1 cellular context compared by ENCODE assay signal in the genomic region with DNA sequence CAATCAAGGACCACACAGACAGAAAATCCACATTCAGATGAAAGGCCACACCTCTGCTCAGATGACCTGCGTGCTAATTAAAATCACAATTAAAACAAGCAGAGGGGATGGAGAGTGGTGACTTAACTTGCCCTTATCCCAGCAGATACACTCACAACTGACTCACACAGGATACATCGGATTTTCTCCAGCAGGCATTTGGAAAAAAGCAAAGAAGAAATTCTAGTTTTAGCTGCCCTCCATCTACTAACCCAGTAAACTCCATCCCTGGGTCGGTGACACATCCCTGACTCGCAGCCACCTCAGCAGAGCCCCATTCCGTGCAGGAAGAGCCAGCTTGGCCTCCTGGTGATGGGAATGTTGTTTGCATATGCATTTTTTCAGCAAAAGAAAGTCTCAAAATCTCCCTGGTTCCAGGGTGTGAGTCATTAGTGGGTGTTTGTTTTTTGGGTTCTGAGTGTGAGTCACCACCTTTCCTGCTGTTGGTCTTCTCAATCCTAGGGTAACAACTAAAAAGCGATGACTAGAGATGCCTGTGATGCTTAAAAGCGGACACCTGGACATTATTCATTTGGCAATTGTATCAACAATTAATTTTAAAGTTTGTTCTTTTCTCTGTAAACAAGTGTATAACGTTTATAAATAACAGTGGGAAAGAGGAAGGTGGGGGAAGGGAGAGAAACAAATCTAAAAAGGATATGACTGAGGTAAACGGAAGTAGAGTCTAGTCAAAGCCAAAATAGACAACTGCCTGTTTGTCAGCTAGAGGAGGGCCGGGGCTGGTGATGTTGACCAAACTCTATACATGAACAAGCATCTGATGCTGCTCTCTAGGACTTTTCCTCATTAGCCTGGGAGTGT.
A peak's percentile ranks its signal among the peaks of the same experiment; 100 is the strongest.
TF ChIP-seq lines count a peak whose summit lies in the region.

No MANE protein-coding gene starts in this region.

TF ChIP-seq in HepG2, 621 proteins besides CTCF, POLR2A, EP300 and RAD21 (continued from another document and continues in another):
- TF ChIP-seq, protein P1, sequence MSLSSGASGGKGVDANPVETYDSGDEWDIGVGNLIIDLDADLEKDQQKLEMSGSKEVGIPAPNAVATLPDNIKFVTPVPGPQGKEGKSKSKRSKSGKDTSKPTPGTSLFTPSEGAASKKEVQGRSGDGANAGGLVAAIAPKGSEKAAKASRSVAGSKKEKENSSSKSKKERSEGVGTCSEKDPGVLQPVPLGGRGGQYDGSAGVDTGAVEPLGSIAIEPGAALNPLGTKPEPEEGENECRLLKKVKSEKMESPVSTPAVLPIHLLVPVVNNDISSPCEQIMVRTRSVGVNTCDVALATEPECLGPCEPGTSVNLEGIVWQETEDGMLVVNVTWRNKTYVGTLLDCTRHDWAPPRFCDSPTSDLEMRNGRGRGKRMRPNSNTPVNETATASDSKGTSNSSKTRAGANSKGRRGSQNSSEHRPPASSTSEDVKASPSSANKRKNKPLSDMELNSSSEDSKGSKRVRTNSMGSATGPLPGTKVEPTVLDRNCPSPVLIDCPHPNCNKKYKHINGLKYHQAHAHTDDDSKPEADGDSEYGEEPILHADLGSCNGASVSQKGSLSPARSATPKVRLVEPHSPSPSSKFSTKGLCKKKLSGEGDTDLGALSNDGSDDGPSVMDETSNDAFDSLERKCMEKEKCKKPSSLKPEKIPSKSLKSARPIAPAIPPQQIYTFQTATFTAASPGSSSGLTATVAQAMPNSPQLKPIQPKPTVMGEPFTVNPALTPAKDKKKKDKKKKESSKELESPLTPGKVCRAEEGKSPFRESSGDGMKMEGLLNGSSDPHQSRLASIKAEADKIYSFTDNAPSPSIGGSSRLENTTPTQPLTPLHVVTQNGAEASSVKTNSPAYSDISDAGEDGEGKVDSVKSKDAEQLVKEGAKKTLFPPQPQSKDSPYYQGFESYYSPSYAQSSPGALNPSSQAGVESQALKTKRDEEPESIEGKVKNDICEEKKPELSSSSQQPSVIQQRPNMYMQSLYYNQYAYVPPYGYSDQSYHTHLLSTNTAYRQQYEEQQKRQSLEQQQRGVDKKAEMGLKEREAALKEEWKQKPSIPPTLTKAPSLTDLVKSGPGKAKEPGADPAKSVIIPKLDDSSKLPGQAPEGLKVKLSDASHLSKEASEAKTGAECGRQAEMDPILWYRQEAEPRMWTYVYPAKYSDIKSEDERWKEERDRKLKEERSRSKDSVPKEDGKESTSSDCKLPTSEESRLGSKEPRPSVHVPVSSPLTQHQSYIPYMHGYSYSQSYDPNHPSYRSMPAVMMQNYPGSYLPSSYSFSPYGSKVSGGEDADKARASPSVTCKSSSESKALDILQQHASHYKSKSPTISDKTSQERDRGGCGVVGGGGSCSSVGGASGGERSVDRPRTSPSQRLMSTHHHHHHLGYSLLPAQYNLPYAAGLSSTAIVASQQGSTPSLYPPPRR (CRISPR knock-in tag; IDR thresholded peaks at IDR 0.05; ENCODE audit: borderline replicate concordance), result peak; percentile 30; the same call in 1 of the 2 replicates
- peak; percentile 84 for TF ChIP-seq TBX2 (CRISPR knock-in tag; IDR thresholded peaks at IDR 0.05; ENCODE audit: borderline replicate concordance)
- TF ChIP-seq, protein P2, sequence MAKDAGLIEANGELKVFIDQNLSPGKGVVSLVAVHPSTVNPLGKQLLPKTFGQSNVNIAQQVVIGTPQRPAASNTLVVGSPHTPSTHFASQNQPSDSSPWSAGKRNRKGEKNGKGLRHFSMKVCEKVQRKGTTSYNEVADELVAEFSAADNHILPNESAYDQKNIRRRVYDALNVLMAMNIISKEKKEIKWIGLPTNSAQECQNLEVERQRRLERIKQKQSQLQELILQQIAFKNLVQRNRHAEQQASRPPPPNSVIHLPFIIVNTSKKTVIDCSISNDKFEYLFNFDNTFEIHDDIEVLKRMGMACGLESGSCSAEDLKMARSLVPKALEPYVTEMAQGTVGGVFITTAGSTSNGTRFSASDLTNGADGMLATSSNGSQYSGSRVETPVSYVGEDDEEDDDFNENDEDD (CRISPR knock-in tag; IDR thresholded peaks at IDR 0.05; ENCODE audit: borderline replicate concordance), result no peak
- TF ChIP-seq GATAD2A (CRISPR knock-in tag; IDR thresholded peaks at IDR 0.05), result peak; percentile 46
- TF ChIP-seq, protein P3, sequence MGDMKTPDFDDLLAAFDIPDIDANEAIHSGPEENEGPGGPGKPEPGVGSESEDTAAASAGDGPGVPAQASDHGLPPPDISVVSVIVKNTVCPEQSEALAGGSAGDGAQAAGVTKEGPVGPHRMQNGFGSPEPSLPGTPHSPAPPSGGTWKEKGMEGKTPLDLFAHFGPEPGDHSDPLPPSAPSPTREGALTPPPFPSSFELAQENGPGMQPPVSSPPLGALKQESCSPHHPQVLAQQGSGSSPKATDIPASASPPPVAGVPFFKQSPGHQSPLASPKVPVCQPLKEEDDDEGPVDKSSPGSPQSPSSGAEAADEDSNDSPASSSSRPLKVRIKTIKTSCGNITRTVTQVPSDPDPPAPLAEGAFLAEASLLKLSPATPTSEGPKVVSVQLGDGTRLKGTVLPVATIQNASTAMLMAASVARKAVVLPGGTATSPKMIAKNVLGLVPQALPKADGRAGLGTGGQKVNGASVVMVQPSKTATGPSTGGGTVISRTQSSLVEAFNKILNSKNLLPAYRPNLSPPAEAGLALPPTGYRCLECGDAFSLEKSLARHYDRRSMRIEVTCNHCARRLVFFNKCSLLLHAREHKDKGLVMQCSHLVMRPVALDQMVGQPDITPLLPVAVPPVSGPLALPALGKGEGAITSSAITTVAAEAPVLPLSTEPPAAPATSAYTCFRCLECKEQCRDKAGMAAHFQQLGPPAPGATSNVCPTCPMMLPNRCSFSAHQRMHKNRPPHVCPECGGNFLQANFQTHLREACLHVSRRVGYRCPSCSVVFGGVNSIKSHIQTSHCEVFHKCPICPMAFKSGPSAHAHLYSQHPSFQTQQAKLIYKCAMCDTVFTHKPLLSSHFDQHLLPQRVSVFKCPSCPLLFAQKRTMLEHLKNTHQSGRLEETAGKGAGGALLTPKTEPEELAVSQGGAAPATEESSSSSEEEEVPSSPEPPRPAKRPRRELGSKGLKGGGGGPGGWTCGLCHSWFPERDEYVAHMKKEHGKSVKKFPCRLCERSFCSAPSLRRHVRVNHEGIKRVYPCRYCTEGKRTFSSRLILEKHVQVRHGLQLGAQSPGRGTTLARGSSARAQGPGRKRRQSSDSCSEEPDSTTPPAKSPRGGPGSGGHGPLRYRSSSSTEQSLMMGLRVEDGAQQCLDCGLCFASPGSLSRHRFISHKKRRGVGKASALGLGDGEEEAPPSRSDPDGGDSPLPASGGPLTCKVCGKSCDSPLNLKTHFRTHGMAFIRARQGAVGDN (CRISPR knock-in tag; IDR thresholded peaks at IDR 0.05), result no peak
- TF ChIP-seq, protein P4, sequence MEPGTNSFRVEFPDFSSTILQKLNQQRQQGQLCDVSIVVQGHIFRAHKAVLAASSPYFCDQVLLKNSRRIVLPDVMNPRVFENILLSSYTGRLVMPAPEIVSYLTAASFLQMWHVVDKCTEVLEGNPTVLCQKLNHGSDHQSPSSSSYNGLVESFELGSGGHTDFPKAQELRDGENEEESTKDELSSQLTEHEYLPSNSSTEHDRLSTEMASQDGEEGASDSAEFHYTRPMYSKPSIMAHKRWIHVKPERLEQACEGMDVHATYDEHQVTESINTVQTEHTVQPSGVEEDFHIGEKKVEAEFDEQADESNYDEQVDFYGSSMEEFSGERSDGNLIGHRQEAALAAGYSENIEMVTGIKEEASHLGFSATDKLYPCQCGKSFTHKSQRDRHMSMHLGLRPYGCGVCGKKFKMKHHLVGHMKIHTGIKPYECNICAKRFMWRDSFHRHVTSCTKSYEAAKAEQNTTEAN (CRISPR knock-in tag; conservative IDR thresholded peaks at IDR 0.05), result no peak
- no peak for TF ChIP-seq RFX5 (IDR thresholded peaks at IDR 0.05; ENCODE audit: low read depth, low read length)
- 0 out of 2 replicates have a peak, but pooled peaks have one; percentile 29 for TF ChIP-seq ZNF350 (CRISPR knock-in tag; IDR thresholded peaks at IDR 0.05; ENCODE audit: borderline replicate concordance, low read depth)
- TF ChIP-seq FOXA3 (CRISPR knock-in tag; IDR thresholded peaks at IDR 0.05), result peak; percentile 59; the same call in 1 of the 2 replicates
- TF ChIP-seq SP4 (CRISPR knock-in tag; IDR thresholded peaks at IDR 0.05), result peak; percentile 20; the same call in 1 of the 2 replicates
- TF ChIP-seq, protein P5, sequence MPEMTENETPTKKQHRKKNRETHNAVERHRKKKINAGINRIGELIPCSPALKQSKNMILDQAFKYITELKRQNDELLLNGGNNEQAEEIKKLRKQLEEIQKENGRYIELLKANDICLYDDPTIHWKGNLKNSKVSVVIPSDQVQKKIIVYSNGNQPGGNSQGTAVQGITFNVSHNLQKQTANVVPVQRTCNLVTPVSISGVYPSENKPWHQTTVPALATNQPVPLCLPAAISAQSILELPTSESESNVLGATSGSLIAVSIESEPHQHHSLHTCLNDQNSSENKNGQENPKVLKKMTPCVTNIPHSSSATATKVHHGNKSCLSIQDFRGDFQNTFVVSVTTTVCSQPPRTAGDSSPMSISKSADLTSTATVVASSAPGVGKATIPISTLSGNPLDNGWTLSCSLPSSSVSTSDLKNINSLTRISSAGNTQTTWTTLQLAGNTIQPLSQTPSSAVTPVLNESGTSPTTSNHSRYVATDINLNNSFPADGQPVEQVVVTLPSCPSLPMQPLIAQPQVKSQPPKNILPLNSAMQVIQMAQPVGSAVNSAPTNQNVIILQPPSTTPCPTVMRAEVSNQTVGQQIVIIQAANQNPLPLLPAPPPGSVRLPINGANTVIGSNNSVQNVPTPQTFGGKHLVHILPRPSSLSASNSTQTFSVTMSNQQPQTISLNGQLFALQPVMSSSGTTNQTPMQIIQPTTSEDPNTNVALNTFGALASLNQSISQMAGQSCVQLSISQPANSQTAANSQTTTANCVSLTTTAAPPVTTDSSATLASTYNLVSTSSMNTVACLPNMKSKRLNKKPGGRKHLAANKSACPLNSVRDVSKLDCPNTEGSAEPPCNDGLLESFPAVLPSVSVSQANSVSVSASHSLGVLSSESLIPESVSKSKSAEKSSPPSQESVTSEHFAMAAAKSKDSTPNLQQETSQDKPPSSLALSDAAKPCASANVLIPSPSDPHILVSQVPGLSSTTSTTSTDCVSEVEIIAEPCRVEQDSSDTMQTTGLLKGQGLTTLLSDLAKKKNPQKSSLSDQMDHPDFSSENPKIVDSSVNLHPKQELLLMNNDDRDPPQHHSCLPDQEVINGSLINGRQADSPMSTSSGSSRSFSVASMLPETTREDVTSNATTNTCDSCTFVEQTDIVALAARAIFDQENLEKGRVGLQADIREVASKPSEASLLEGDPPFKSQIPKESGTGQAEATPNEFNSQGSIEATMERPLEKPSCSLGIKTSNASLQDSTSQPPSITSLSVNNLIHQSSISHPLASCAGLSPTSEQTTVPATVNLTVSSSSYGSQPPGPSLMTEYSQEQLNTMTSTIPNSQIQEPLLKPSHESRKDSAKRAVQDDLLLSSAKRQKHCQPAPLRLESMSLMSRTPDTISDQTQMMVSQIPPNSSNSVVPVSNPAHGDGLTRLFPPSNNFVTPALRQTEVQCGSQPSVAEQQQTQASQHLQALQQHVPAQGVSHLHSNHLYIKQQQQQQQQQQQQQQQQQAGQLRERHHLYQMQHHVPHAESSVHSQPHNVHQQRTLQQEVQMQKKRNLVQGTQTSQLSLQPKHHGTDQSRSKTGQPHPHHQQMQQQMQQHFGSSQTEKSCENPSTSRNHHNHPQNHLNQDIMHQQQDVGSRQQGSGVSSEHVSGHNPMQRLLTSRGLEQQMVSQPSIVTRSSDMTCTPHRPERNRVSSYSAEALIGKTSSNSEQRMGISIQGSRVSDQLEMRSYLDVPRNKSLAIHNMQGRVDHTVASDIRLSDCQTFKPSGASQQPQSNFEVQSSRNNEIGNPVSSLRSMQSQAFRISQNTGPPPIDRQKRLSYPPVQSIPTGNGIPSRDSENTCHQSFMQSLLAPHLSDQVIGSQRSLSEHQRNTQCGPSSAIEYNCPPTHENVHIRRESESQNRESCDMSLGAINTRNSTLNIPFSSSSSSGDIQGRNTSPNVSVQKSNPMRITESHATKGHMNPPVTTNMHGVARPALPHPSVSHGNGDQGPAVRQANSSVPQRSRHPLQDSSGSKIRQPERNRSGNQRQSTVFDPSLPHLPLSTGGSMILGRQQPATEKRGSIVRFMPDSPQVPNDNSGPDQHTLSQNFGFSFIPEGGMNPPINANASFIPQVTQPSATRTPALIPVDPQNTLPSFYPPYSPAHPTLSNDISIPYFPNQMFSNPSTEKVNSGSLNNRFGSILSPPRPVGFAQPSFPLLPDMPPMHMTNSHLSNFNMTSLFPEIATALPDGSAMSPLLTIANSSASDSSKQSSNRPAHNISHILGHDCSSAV (CRISPR knock-in tag; IDR thresholded peaks at IDR 0.05; ENCODE audit: borderline replicate concordance), result no peak
- TF ChIP-seq, protein P6, sequence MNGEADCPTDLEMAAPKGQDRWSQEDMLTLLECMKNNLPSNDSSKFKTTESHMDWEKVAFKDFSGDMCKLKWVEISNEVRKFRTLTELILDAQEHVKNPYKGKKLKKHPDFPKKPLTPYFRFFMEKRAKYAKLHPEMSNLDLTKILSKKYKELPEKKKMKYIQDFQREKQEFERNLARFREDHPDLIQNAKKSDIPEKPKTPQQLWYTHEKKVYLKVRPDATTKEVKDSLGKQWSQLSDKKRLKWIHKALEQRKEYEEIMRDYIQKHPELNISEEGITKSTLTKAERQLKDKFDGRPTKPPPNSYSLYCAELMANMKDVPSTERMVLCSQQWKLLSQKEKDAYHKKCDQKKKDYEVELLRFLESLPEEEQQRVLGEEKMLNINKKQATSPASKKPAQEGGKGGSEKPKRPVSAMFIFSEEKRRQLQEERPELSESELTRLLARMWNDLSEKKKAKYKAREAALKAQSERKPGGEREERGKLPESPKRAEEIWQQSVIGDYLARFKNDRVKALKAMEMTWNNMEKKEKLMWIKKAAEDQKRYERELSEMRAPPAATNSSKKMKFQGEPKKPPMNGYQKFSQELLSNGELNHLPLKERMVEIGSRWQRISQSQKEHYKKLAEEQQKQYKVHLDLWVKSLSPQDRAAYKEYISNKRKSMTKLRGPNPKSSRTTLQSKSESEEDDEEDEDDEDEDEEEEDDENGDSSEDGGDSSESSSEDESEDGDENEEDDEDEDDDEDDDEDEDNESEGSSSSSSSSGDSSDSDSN (CRISPR knock-in tag; IDR thresholded peaks at IDR 0.05), result 0 out of 2 replicates have a peak, but pooled peaks have one; percentile 17
- TF ChIP-seq SKI (IDR thresholded peaks at IDR 0.05; ENCODE audit: partially characterized antibody), result peak; percentile 47
- TF ChIP-seq TBP (CRISPR knock-in tag; IDR thresholded peaks at IDR 0.05), result no peak
- 0 out of 2 replicates have a peak, but pooled peaks have one; percentile 29 for TF ChIP-seq MEIS2 (CRISPR knock-in tag; IDR thresholded peaks at IDR 0.05)
- TF ChIP-seq GABPA (IDR thresholded peaks at IDR 0.05; ENCODE audit: low read depth, low read length), result no peak
- peak; percentile 8 for TF ChIP-seq GABPA (CRISPR knock-in tag; IDR thresholded peaks at IDR 0.05; ENCODE audit: low read depth)
- TF ChIP-seq, protein P7, sequence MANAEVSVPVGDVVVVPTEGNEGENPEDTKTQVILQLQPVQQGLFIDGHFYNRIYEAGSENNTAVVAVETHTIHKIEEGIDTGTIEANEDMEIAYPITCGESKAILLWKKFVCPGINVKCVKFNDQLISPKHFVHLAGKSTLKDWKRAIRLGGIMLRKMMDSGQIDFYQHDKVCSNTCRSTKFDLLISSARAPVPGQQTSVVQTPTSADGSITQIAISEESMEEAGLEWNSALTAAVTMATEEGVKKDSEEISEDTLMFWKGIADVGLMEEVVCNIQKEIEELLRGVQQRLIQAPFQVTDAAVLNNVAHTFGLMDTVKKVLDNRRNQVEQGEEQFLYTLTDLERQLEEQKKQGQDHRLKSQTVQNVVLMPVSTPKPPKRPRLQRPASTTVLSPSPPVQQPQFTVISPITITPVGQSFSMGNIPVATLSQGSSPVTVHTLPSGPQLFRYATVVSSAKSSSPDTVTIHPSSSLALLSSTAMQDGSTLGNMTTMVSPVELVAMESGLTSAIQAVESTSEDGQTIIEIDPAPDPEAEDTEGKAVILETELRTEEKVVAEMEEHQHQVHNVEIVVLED (CRISPR knock-in tag; IDR thresholded peaks at IDR 0.05; ENCODE audit: borderline replicate concordance), result no peak
- TF ChIP-seq ZNF607 (CRISPR knock-in tag; IDR thresholded peaks at IDR 0.05; ENCODE audit: borderline replicate concordance), result no peak
- no peak for TF ChIP-seq MYNN (CRISPR knock-in tag; IDR thresholded peaks at IDR 0.05; ENCODE audit: low read depth)
- TF ChIP-seq XRCC5 (optimal IDR thresholded peaks at IDR 0.05; ENCODE audit: low read length), result peak; percentile 35
- TF ChIP-seq PHF21A (CRISPR knock-in tag; IDR thresholded peaks at IDR 0.05), result no peak
- TF ChIP-seq FOXA1 (IDR thresholded peaks at IDR 0.05), result peak; percentile 21; the same call in 1 of the 2 replicates
- TF ChIP-seq FOXA1 (CRISPR knock-in tag; IDR thresholded peaks at IDR 0.05), result peak; percentile 74
